In the genomic region with DNA sequence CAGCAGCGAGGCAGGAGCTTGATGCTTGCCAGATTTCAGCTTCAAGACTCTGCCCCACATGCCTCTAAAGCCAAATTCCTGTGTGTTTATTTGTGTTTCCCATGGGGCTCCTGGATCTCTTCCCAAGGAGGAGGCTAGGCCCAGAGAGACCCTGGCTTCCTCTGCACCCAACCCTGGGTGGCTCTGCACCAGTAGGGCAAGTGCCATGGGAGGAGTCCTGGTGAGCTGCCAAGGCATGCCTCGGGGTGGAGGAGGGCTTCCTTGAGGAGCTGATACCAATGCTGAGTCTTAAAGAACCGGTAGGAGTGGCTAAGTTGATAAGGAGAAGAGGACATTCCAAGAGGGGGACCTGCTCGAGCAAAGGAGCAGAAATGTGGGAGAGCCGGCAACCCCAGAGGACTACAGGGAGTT, we compare ENCODE assay signal across 10 cellular contexts. TPM values are rescaled to one million over a fixed set of nuclear protein-coding genes. Genes with fewer than 3 reads are reported as not detected.
A peak's percentile ranks its signal among the peaks of the same experiment; 100 is the strongest.
DNase-seq lines count a peak whose midpoint lies in the region; ATAC-seq and TF ChIP-seq lines count a peak whose summit lies in the region.
"Had no signal": no experiment of that assay in that cellular context is flagged by ENCODE, and none has a peak within 500 bp of the region (broad histone marks: within the 10 kb centered on the region; RNA-seq: fewer than 3 reads in every experiment).

No MANE protein-coding gene starts in this region.

- H3K27ac Mint-ChIP-seq in activated CD8-positive, alpha-beta memory T cell treated with anti-CD3 and anti-CD28 coated beads, Interleukin-2, amount 10 ng/mL, durations not matched to agents 7 days and 5 days: no peak overlapping the region
- H3K27ac Mint-ChIP-seq in neural progenitor cell: no peak overlapping the region
- H3K27ac Mint-ChIP-seq: naive B cell had no signal

- no peak overlapping the region for H3K4me3 ChIP-seq in colonic mucosa
- H3K4me3 ChIP-seq in retinal pigment epithelial cell (ENCODE audit: low read length): no peak overlapping the region
- H3K4me3 ChIP-seq in neural progenitor cell: no peak overlapping the region
- H3K4me3 ChIP-seq: body of pancreas had no signal

- H3K27ac ChIP-seq in colonic mucosa (no peak overlapping the region), neural progenitor cell (no peak overlapping the region)
- H3K27ac ChIP-seq: body of pancreas had no signal

- H3K9me3 ChIP-seq in colonic mucosa (no peaks in the 10 kb centered on the region), neural progenitor cell (ENCODE audit: low read depth) (no peaks in the 10 kb centered on the region)
- H3K9me3 ChIP-seq: body of pancreas had no signal

- DNase-seq in Daoy (ENCODE audit: low read depth) (peak; percentile 55), MV-4-11 (lab: John Stamatoyannopoulos, UW) (peak; percentile 24), colonic mucosa (peak; percentile 74), retinal pigment epithelial cell (ENCODE audit: low read depth) (peak; percentile 62), neural progenitor cell (ENCODE audit: low spot score) (no peak)
- DNase-seq in activated CD8-positive, alpha-beta memory T cell treated with anti-CD3 and anti-CD28 coated beads, Interleukin-2, amount 10 ng/mL, durations not matched to agents 7 days and 5 days: no peak
- DNase-seq: naive B cell had no signal

- H3K9ac ChIP-seq in colonic mucosa (ENCODE audit: low read depth in 2 of 2, low read length in 2 of 2) (no peak overlapping the region), neural progenitor cell (no peak overlapping the region)

- H3K79me2 ChIP-seq in neural progenitor cell (ENCODE audit: low read depth): no peaks in the 10 kb centered on the region

- intact Hi-C loops in colonic mucosa (cut with DNase I): no loop called here

- H3K36me3 Mint-ChIP-seq in activated CD8-positive, alpha-beta memory T cell treated with anti-CD3 and anti-CD28 coated beads, Interleukin-2, amount 10 ng/mL, durations not matched to agents 7 days and 5 days: no peaks in the 10 kb centered on the region
- H3K36me3 Mint-ChIP-seq in neural progenitor cell: no peaks in the 10 kb centered on the region
- H3K36me3 Mint-ChIP-seq: naive B cell had no signal

- H3K4me2 ChIP-seq in neural progenitor cell: no peak overlapping the region

- no peaks in the 10 kb centered on the region for H4K20me1 ChIP-seq in neural progenitor cell (ENCODE audit: low read depth)

- no peak overlapping the region for H3K4me3 Mint-ChIP-seq in activated CD8-positive, alpha-beta memory T cell treated with anti-CD3 and anti-CD28 coated beads, Interleukin-2, amount 10 ng/mL, durations not matched to agents 7 days and 5 days
- no peak overlapping the region for H3K4me3 Mint-ChIP-seq in neural progenitor cell
- H3K4me3 Mint-ChIP-seq: naive B cell had no signal

- no peaks in the 10 kb centered on the region for H3F3A ChIP-seq in neural progenitor cell (ENCODE audit: low read depth)

- H3K9me3 Mint-ChIP-seq in activated CD8-positive, alpha-beta memory T cell treated with anti-CD3 and anti-CD28 coated beads, Interleukin-2, amount 10 ng/mL, durations not matched to agents 7 days and 5 days (ENCODE audit: low read depth): no peaks in the 10 kb centered on the region
- no peaks in the 10 kb centered on the region for H3K9me3 Mint-ChIP-seq in neural progenitor cell
- H3K9me3 Mint-ChIP-seq: naive B cell had no signal

- H3K27me3 Mint-ChIP-seq in activated CD8-positive, alpha-beta memory T cell treated with anti-CD3 and anti-CD28 coated beads, Interleukin-2, amount 10 ng/mL, durations not matched to agents 7 days and 5 days: peaks cover 42% of the 10 kb centered on the region
- peaks cover 26% of the 10 kb centered on the region for H3K27me3 Mint-ChIP-seq in neural progenitor cell (ENCODE audit: insufficient read depth, low read depth)

- H3K4me1 ChIP-seq in colonic mucosa (no peaks in the 10 kb centered on the region), neural progenitor cell (no peaks in the 10 kb centered on the region)
- H3K4me1 ChIP-seq: body of pancreas had no signal

- no peaks in the 10 kb centered on the region for H3K4me1 Mint-ChIP-seq in activated CD8-positive, alpha-beta memory T cell treated with anti-CD3 and anti-CD28 coated beads, Interleukin-2, amount 10 ng/mL, durations not matched to agents 7 days and 5 days
- peaks cover 3% of the 10 kb centered on the region for H3K4me1 Mint-ChIP-seq in neural progenitor cell

- ATAC-seq in activated CD8-positive, alpha-beta memory T cell treated with anti-CD3 and anti-CD28 coated beads, Interleukin-2, amount 10 ng/mL, durations not matched to agents 7 days and 5 days: no peak
- ATAC-seq in esophagus mucosa (no peak), GM21529 (IDR thresholded peaks at IDR 0.05; ENCODE audit: unreplicated experiment) (no peak)
- ATAC-seq: body of pancreas had no signal

- no peak for TF ChIP-seq CTCF in colonic mucosa (IDR thresholded peaks at IDR 0.05)
- no peak for TF ChIP-seq CTCF in retinal pigment epithelial cell (conservative IDR thresholded peaks at IDR 0.05; ENCODE audit: low read depth, low read length)
- no peak for TF ChIP-seq CTCF in neural progenitor cell (IDR thresholded peaks at IDR 0.05)

- CTCF ChIA-PET in activated CD8-positive, alpha-beta memory T cell treated with anti-CD3 and anti-CD28 coated beads, Interleukin-2, amount 10 ng/mL, durations not matched to agents 7 days and 5 days (lab: Charles Lee): interaction anchor here (1.1 to 14.8 kb wide), 9 partner anchors 8 to 106 kb away, joined by 3 to 350 read pairs (median 16); a partner anchor contains a TSS

- H2AFZ ChIP-seq in neural progenitor cell (replicated peaks): no peak overlapping the region

- H3K36me3 ChIP-seq in colonic mucosa (no peaks in the 10 kb centered on the region), neural progenitor cell (no peaks in the 10 kb centered on the region)

- H3K27me3 ChIP-seq in colonic mucosa: no peaks in the 10 kb centered on the region
- peaks cover 100% of the 10 kb centered on the region for H3K27me3 ChIP-seq in neural progenitor cell
- H3K27me3 ChIP-seq: body of pancreas had no signal

RNA-seq across cellular contexts. Expression of a gene that starts 6.8 kb away (rescaled TPM):
- not detected in 2 replicates for total RNA-seq in Daoy (2014; rRNA removed; shearing (Covaris generic))
- total RNA-seq in colonic mucosa (under 1 TPM; 0.07 to 0.42 TPM), neural progenitor cell (ENCODE audit: low replicate concordance) (not detected in 2 replicates), esophagus mucosa (not detected)
- not detected for total RNA-seq in activated CD8-positive, alpha-beta memory T cell treated with anti-CD3 and anti-CD28 coated beads, Interleukin-2, amount 10 ng/mL, durations not matched to agents 7 days and 5 days
- total RNA-seq: body of pancreas had no signal

RNA-seq across cellular contexts. Expression of a gene that starts 11.8 kb away (rescaled TPM):
- not detected in 2 replicates for total RNA-seq in Daoy (2014; rRNA removed; shearing (Covaris generic))
- total RNA-seq in colonic mucosa (not detected), neural progenitor cell (ENCODE audit: low replicate concordance) (not detected in 2 replicates), esophagus mucosa (not detected)
- not detected for total RNA-seq in activated CD8-positive, alpha-beta memory T cell treated with anti-CD3 and anti-CD28 coated beads, Interleukin-2, amount 10 ng/mL, durations not matched to agents 7 days and 5 days

RNA-seq across cellular contexts. Expression of a gene that starts 59.9 kb away (rescaled TPM):
- total RNA-seq in Daoy (2014; rRNA removed; shearing (Covaris generic)): 301 and 334 TPM in 2 replicates
- total RNA-seq in colonic mucosa (100 to 1,000 TPM; 191 to 323 TPM), neural progenitor cell (ENCODE audit: low replicate concordance) (179 and 227 TPM in 2 replicates), esophagus mucosa (196 TPM)
- 100 to 1,000 TPM; 281 to 327 TPM for total RNA-seq in activated CD8-positive, alpha-beta memory T cell treated with anti-CD3 and anti-CD28 coated beads, Interleukin-2, amount 10 ng/mL, durations not matched to agents 7 days and 5 days

Comparison
In these comparisons a context has a peak if more than half of its experiments do, and no peak if none do; other contexts are left out.
1. DNase-seq: peak in Daoy (single experiment), MV-4-11 (single experiment), colonic mucosa (single experiment) and retinal pigment epithelial cell (single experiment); none in activated CD8-positive, alpha-beta memory T cell treated with anti-CD3 and anti-CD28 coated beads, Interleukin-2, amount 10 ng/mL, durations not matched to agents 7 days and 5 days (single experiment) and neural progenitor cell (single experiment).